Comparison of ENCODE assay signal across 9 cellular contexts in genomic region chr1:147515046-147515869, GRCh38. TPM values are rescaled to one million over a fixed set of nuclear protein-coding genes. Genes with fewer than 3 reads are reported as not detected.
DNase-seq lines count a peak whose midpoint lies in the region; ATAC-seq and TF ChIP-seq lines count a peak whose summit lies in the region.
"Had no signal": no experiment of that assay in that cellular context is flagged by ENCODE, and none has a peak within 500 bp of the region (broad histone marks: within the 10 kb centered on the region; RNA-seq: fewer than 3 reads in every experiment).

No MANE protein-coding gene starts in this region.

- no peak overlapping the region for H3K23ac ChIP-seq in neuronal stem cell (ENCODE audit: low read depth, low read length, poor library complexity)

- CTCF ChIA-PET in HEK293T (lab: Yijun Ruan, JAX): interaction anchor here (0.7 to 1.4 kb wide), 6 partner anchors 10 to 126 kb away, joined by 3 to 5 read pairs (median 3); partner anchors contain the start of gene BCL9

- H3K14ac ChIP-seq in neuronal stem cell (ENCODE audit: low read length): no peak overlapping the region

- no peak overlapping the region for H4K8ac ChIP-seq in neuronal stem cell (ENCODE audit: low read depth, low read length)

- H3K79me1 ChIP-seq in neuronal stem cell (ENCODE audit: low read depth, low read length): no peaks in the 10 kb centered on the region

- WGBS in endodermal cell (ENCODE audit: insufficient coverage in 1 of 2, insufficient read length in 1 of 2), 2 experiments: 69% methylated on average over 3 to 5 of the region's 5 CpGs
- no CpG with 5 or more reads among the region's 5 CpGs for WGBS in neuronal stem cell (ENCODE audit: extremely low coverage in 2 of 2, insufficient read length in 2 of 2, insufficient replicate concordance in 1 of 2), 2 donors

- H3K9me3 Mint-ChIP-seq in endodermal cell: peaks cover 10% of the 10 kb centered on the region

- H3K9ac ChIP-seq in endodermal cell (ENCODE audit: extremely low read depth, low read length, poor library complexity, severe bottlenecking) (no peak overlapping the region), neuronal stem cell (ENCODE audit: low read depth, low read length, poor library complexity) (no peak overlapping the region)

- H3K9me3 ChIP-seq in endodermal cell (ENCODE audit: control insufficient read depth, low read length) (no peaks in the 10 kb centered on the region), neuronal stem cell (replicated peaks in 1 of 2; ENCODE audit: control insufficient read depth in 2 of 2, insufficient read depth in 1 of 2, low read depth in 1 of 2, low read length in 2 of 2) (peaks cover 0 to 7% of the 10 kb centered on the region in 2 donors)

- no peaks in the 10 kb centered on the region for H3K4me1 ChIP-seq in endodermal cell (ENCODE audit: control insufficient read depth, insufficient read depth, low read length)
- H3K4me1 ChIP-seq in neuronal stem cell (ENCODE audit: control insufficient read depth in 2 of 2, insufficient read depth in 1 of 2, low read depth in 1 of 2, low read length in 2 of 2): peaks cover 4 to 5% of the 10 kb centered on the region in 2 donors

- no peak overlapping the region for H3K4me2 ChIP-seq in neuronal stem cell (ENCODE audit: insufficient read depth, low read length, poor library complexity, severe bottlenecking)

- H2AK5ac ChIP-seq in neuronal stem cell (ENCODE audit: low read depth, low read length): no peak overlapping the region

- H2BK5ac ChIP-seq in neuronal stem cell (ENCODE audit: low read length): no peak overlapping the region

- H3K18ac ChIP-seq in neuronal stem cell (ENCODE audit: low read length): no peak overlapping the region

- H4K91ac ChIP-seq in neuronal stem cell (ENCODE audit: low read depth, low read length, poor library complexity): no peak overlapping the region

- H3K4me1 Mint-ChIP-seq in endodermal cell: peaks cover 7% of the 10 kb centered on the region
- H3K4me1 Mint-ChIP-seq: memory B cell had no signal

- H3K36me3 Mint-ChIP-seq in endodermal cell (ENCODE audit: low read depth): peaks cover 4% of the 10 kb centered on the region
- H3K36me3 Mint-ChIP-seq: memory B cell had no signal

- H2AFZ ChIP-seq in neuronal stem cell (ENCODE audit: low read length): peak overlapping the region; percentile 67

- H3K36me3 ChIP-seq in endodermal cell (ENCODE audit: control insufficient read depth, insufficient read depth, low read length) (no peaks in the 10 kb centered on the region), neuronal stem cell (replicated peaks in 1 of 2; ENCODE audit: control insufficient read depth in 2 of 2, insufficient read depth in 2 of 2, low read length in 2 of 2) (no peaks in the 10 kb centered on the region)

- peak; percentile 66 for DNase-seq in HEK293T (ENCODE audit: extremely low spot score)
- peak; percentile 97 for DNase-seq in NCI-H526 treated with DMSO at 0.1 percent for 48 hours (lab: John Stamatoyannopoulos, UW)
- DNase-seq in endodermal cell: peak; percentile 55
- DNase-seq in neuronal stem cell (ENCODE audit: low spot score): no peak
- no peak for DNase-seq in epidermal melanocyte (ENCODE audit: insufficient read length, low spot score)

- POLR2A ChIA-PET in HEK293T (lab: Yijun Ruan, JAX): interaction anchor here (0.8 to 1.8 kb wide), 2 partner anchors 26 to 66 kb away, joined by 3 to 5 read pairs; partner anchors contain the start of gene BCL9

- H2BK15ac ChIP-seq in neuronal stem cell (ENCODE audit: low read length): no peak overlapping the region

- H3K4me3 ChIP-seq in endodermal cell (ENCODE audit: low read length) (no peak overlapping the region), neuronal stem cell (ENCODE audit: low read length in 2 of 2) (no peak overlapping the region)

- peak; percentile 63 for TF ChIP-seq CTCF in endodermal cell (conservative IDR thresholded peaks at IDR 0.05)

- no peak overlapping the region for H2BK120ac ChIP-seq in neuronal stem cell (ENCODE audit: low read depth, low read length)

- H3K4me3 Mint-ChIP-seq in endodermal cell: no peak overlapping the region
- H3K4me3 Mint-ChIP-seq: memory B cell had no signal

- H3K27me3 ChIP-seq in endodermal cell (ENCODE audit: control insufficient read depth, insufficient read depth, low read length, poor library complexity, severe bottlenecking): no peaks in the 10 kb centered on the region
- H3K27me3 ChIP-seq in neuronal stem cell (ENCODE audit: control insufficient read depth in 3 of 3, insufficient read depth in 3 of 3, low read depth in 1 of 3, low read length in 3 of 3): peaks cover 0 to 2% (median 0%) of the 10 kb centered on the region in 3 experiments

- no peak overlapping the region for H3K4ac ChIP-seq in neuronal stem cell (ENCODE audit: low read length)

- H3K27me3 Mint-ChIP-seq in endodermal cell (ENCODE audit: insufficient read depth): no peaks in the 10 kb centered on the region

- ATAC-seq in GM21390 (IDR thresholded peaks at IDR 0.05; ENCODE audit: unreplicated experiment) (no peak), GM21515 (IDR thresholded peaks at IDR 0.05; ENCODE audit: unreplicated experiment) (no peak), GM18861 (IDR thresholded peaks at IDR 0.05; ENCODE audit: unreplicated experiment) (no peak)

- H3K27ac ChIP-seq in endodermal cell (ENCODE audit: low read depth, low read length): no peak overlapping the region
- no peak overlapping the region for H3K27ac ChIP-seq in neuronal stem cell (replicated peaks; ENCODE audit: low read length)

- H3K27ac Mint-ChIP-seq in endodermal cell: peak overlapping the region; percentile 60
- H3K27ac Mint-ChIP-seq: memory B cell had no signal

- no peak overlapping the region for H2BK12ac ChIP-seq in neuronal stem cell (ENCODE audit: low read length)

TF ChIP-seq in HEK293T, 16 proteins besides CTCF, POLR2A, EP300 and RAD21:
- no peak for TF ChIP-seq SP1 (IDR thresholded peaks at IDR 0.05)
- TF ChIP-seq FOXM1 (IDR thresholded peaks at IDR 0.05; ENCODE audit: borderline replicate concordance): no peak
- TF ChIP-seq NFRKB (IDR thresholded peaks at IDR 0.05): no peak
- TF ChIP-seq ELF4 (IDR thresholded peaks at IDR 0.05): peak; percentile 70; the same call in 1 of the 2 replicates
- peak; percentile 53 for TF ChIP-seq L3MBTL2 (conservative IDR thresholded peaks at IDR 0.05)
- TF ChIP-seq TARDBP (IDR thresholded peaks at IDR 0.05): no peak
- TF ChIP-seq SUZ12 (IDR thresholded peaks at IDR 0.05): no peak
- no peak for TF ChIP-seq PKNOX1 (IDR thresholded peaks at IDR 0.05)
- TF ChIP-seq FOXA1 (IDR thresholded peaks at IDR 0.05): no peak
- TF ChIP-seq FOXK2 (IDR thresholded peaks at IDR 0.05): no peak
- TF ChIP-seq LEF1 (IDR thresholded peaks at IDR 0.05; ENCODE audit: borderline replicate concordance): no peak
- no peak for TF ChIP-seq CTBP1 (IDR thresholded peaks at IDR 0.05; ENCODE audit: borderline replicate concordance)
- peak; percentile 88 for TF ChIP-seq ZNF384 (IDR thresholded peaks at IDR 0.05)
- no peak for TF ChIP-seq BHLHE40 (IDR thresholded peaks at IDR 0.05; ENCODE audit: borderline replicate concordance)
- TF ChIP-seq HDGF (IDR thresholded peaks at IDR 0.05; ENCODE audit: borderline replicate concordance): no peak
- TF ChIP-seq ARNT (IDR thresholded peaks at IDR 0.05): no peak

RNA-seq across cellular contexts. Expression of gene BCL9, which starts 26.0 kb away (rescaled TPM):
- total RNA-seq in endodermal cell: 10 to 100 TPM; 63.8 to 77.5 TPM
- polyA plus RNA-seq in endodermal cell (2013, experiment 1 of 2): 53.2 TPM
- 51.7 TPM for polyA plus RNA-seq in endodermal cell (2013, experiment 2 of 2)
- 45.2 TPM for polyA plus RNA-seq in neuronal stem cell (2013, experiment 1 of 2)
- polyA plus RNA-seq in neuronal stem cell (2013, experiment 2 of 2): 43.6 TPM

Comparison
In these comparisons a context has a peak if more than half of its experiments do, and no peak if none do; other contexts are left out.
1. DNase-seq: peak in HEK293T (single experiment), NCI-H526 treated with DMSO at 0.1 percent for 48 hours (single experiment) and endodermal cell (single experiment); none in neuronal stem cell (single experiment) and epidermal melanocyte (single experiment).